27 cellular contexts compared by ENCODE assay signal in the genomic region with DNA sequence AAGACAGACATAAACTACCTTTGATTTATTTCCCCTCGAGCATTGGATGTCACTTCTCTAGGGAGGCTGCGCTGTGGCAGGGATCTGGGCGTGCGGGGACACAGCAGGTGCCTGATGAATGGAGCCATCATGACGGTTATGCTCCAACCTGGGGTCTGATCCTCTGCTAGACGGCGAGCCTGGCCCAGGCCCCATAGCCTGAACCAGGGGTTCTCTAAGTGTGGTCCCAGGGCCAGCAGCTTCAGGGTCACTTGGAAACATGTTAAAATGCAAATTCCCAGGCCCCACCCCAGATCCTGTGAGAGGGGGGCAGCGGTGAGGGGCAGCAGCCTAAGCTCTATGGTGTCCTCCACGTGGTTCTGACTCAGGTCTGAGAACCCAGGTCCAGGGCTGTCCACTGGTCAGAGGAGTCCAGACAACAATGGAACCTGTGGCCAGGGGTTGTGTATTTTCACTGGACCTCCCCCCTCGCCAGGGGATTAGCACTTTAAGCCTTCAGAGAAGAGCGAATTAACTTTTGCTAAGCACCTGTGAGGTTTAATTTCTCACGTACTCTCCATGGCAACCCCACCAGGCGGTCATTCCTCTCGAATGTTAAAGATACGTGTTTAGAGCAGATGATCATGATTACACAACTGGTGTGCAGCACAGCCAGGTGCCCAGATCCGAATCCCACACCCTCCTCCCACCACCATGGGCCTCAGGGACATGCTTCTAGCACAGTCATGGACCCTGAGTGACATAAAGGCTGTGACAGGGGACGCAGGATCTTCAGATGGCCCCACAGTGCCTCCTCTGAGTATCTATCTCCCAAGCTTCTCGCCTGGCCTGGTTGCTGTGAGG. TPM values are rescaled to one million over a fixed set of nuclear protein-coding genes. Genes with fewer than 3 reads are reported as not detected.
DNase-seq lines count a peak whose midpoint lies in the region; ATAC-seq, FAIRE-seq and TF ChIP-seq lines count a peak whose summit lies in the region.
"Had no signal": no experiment of that assay in that cellular context is flagged by ENCODE, and none has a peak within 500 bp of the region (broad histone marks: within the 10 kb centered on the region; RNA-seq: fewer than 3 reads in every experiment).

No MANE protein-coding gene starts in this region.

- POLR2A ChIA-PET in PC-3 (lab: Charles Lee; ENCODE audit: unreplicated experiment) = no interaction called here

- no TSS peak for BruUV-seq in PC-3 (replicated peaks; lab: Mats Ljungman, UMichigan)

- no peaks in the 10 kb centered on the region for H3K9me3 Mint-ChIP-seq in activated CD4-positive, alpha-beta T cell treated with anti-CD3 and anti-CD28 coated beads, Interleukin-2, amount 10 ng/mL, durations not matched to agents 24 days and 14 days
- H3K9me3 Mint-ChIP-seq in type B pancreatic cell = no peaks in the 10 kb centered on the region
- H3K9me3 Mint-ChIP-seq: activated naive CD8-positive, alpha-beta T cell treated with anti-CD3 and anti-CD28 coated beads, Interleukin-2, amount 10 ng/mL, durations not matched to agents 7 days and 5 days; activated T-helper 17 cell treated with anti-CD3 and anti-CD28 coated beads, Interleukin-2, amount 50 U/mL, for 72 hours had no signal

- no peak overlapping the region for H3K4me2 ChIP-seq in PC-3 (ENCODE audit: low read length)

- H2AFZ ChIP-seq in PC-3 (ENCODE audit: low read length) = no peak overlapping the region
- H2AFZ ChIP-seq: GM23248, PC-9 had no signal

- H3K4me1 ChIP-seq in PC-3 (ENCODE audit: insufficient read depth, low read length) = peaks cover 16% of the 10 kb centered on the region
- H3K4me1 ChIP-seq in kidney (ENCODE audit: control insufficient read depth in 1 of 2, insufficient read depth in 1 of 2, low read depth in 1 of 2, low read length in 2 of 2) = no peaks in the 10 kb centered on the region
- H3K4me1 ChIP-seq: gastrocnemius medialis had no signal

- no peak overlapping the region for H3K4me3 Mint-ChIP-seq in activated CD4-positive, alpha-beta T cell treated with anti-CD3 and anti-CD28 coated beads, Interleukin-2, amount 10 ng/mL, durations not matched to agents 24 days and 14 days
- peak overlapping the region; percentile 13 for H3K4me3 Mint-ChIP-seq in type B pancreatic cell
- H3K4me3 Mint-ChIP-seq: activated naive CD8-positive, alpha-beta T cell treated with anti-CD3 and anti-CD28 coated beads, Interleukin-2, amount 10 ng/mL, durations not matched to agents 7 days and 5 days had no signal

- TF ChIP-seq CTCF in PC-3 (conservative IDR thresholded peaks at IDR 0.05; ENCODE audit: low read depth, low read length) (no peak), kidney (IDR thresholded peaks at IDR 0.05; ENCODE audit: borderline replicate concordance, extremely low read depth, insufficient read depth) (no peak), type B pancreatic cell (conservative IDR thresholded peaks at IDR 0.05) (no peak)

- H3K4me1 Mint-ChIP-seq in activated CD4-positive, alpha-beta T cell treated with anti-CD3 and anti-CD28 coated beads, Interleukin-2, amount 10 ng/mL, durations not matched to agents 24 days and 14 days = no peaks in the 10 kb centered on the region
- peaks cover 6% of the 10 kb centered on the region for H3K4me1 Mint-ChIP-seq in type B pancreatic cell (ENCODE audit: unreplicated experiment)
- H3K4me1 Mint-ChIP-seq: activated naive CD8-positive, alpha-beta T cell treated with anti-CD3 and anti-CD28 coated beads, Interleukin-2, amount 10 ng/mL, durations not matched to agents 7 days and 5 days; activated T-helper 17 cell treated with anti-CD3 and anti-CD28 coated beads, Interleukin-2, amount 50 U/mL, for 72 hours had no signal

- peaks cover 13% of the 10 kb centered on the region for H3K79me2 ChIP-seq in PC-3 (ENCODE audit: low read length)

- FAIRE-seq in kidney (lab: Jason Lieb, UNC) = no peak
- FAIRE-seq: HTR-8/SVneo, islet of Langerhans had no signal

- H3K36me3 ChIP-seq in PC-3 (ENCODE audit: low read depth, low read length) = no peaks in the 10 kb centered on the region
- no peaks in the 10 kb centered on the region for H3K36me3 ChIP-seq in kidney (ENCODE audit: control insufficient read depth in 1 of 2, insufficient read depth in 2 of 2, low read length in 2 of 2)
- H3K36me3 ChIP-seq: brain microvascular endothelial cell, gastrocnemius medialis, SJCRH30 had no signal

- H3K27me3 ChIP-seq in PC-3 (ENCODE audit: low read length) = no peaks in the 10 kb centered on the region
- H3K27me3 ChIP-seq: SJCRH30 had no signal

- DNase-seq in activated CD4-positive, alpha-beta T cell treated with anti-CD3 and anti-CD28 coated beads, Interleukin-2, amount 10 ng/mL, durations not matched to agents 24 days and 14 days = no peak
- no peak for DNase-seq in activated CD4-positive, alpha-beta T cell treated with anti-CD3 and anti-CD28 coated beads, Interleukin-2, amount 50 U/mL, for 1 hour
- DNase-seq in PC-3 (no peak), kidney (peak; percentile 26), type B pancreatic cell (ENCODE audit: extremely low spot score, unreplicated experiment) (no peak), LoVo (ENCODE audit: low spot score) (no peak)
- DNase-seq: ACHN; activated CD4-positive, alpha-beta T cell treated with anti-CD3 and anti-CD28 coated beads for 48 hours; activated naive CD8-positive, alpha-beta T cell treated with anti-CD3 and anti-CD28 coated beads, Interleukin-2, amount 10 ng/mL, durations not matched to agents 7 days and 5 days; effector CD8-positive, alpha-beta T cell; gastrocnemius medialis; GM23248; Kasumi-1; mammary epithelial cell; NCI-H2029; NCI-H446; PC-9; right cardiac atrium; SJCRH30; T-helper 1 cell had no signal

- H3K9me2 ChIP-seq in PC-3 (replicated peaks; ENCODE audit: low read length) = no peaks in the 10 kb centered on the region

- H3K27ac Mint-ChIP-seq in activated CD4-positive, alpha-beta T cell treated with anti-CD3 and anti-CD28 coated beads, Interleukin-2, amount 10 ng/mL, durations not matched to agents 24 days and 14 days = peak overlapping the region; percentile 45
- H3K27ac Mint-ChIP-seq in type B pancreatic cell = peak overlapping the region; percentile 48
- H3K27ac Mint-ChIP-seq: activated naive CD8-positive, alpha-beta T cell treated with anti-CD3 and anti-CD28 coated beads, Interleukin-2, amount 10 ng/mL, durations not matched to agents 7 days and 5 days; activated T-helper 17 cell treated with anti-CD3 and anti-CD28 coated beads, Interleukin-2, amount 50 U/mL, for 72 hours had no signal

- no peaks in the 10 kb centered on the region; the same call in 1 of the 2 replicates for H4K20me1 ChIP-seq in PC-3 (ENCODE audit: low read length)

- no peaks in the 10 kb centered on the region for H3K9me3 ChIP-seq in PC-3 (ENCODE audit: low read length)
- H3K9me3 ChIP-seq in kidney (ENCODE audit: control insufficient read depth in 1 of 2, low read length in 2 of 2) = no peaks in the 10 kb centered on the region
- H3K9me3 ChIP-seq: gastrocnemius medialis, SJCRH30 had no signal

- intact Hi-C loops in activated CD4-positive, alpha-beta T cell treated with anti-CD3 and anti-CD28 coated beads, Interleukin-2, amount 10 ng/mL, durations not matched to agents 24 days and 14 days (cut with micrococcal nuclease) = no loop called here
- intact Hi-C loops in PC-3 (cut with micrococcal nuclease) = loop anchor here (5.0 kb wide), 1 partner anchor 38 kb away; no protein-coding TSS in a partner anchor
- intact Hi-C loops in kidney (cut with DNase I) = no loop called here

- H3K4me3 ChIP-seq in PC-3 (ENCODE audit: low read length) = no peak overlapping the region
- H3K4me3 ChIP-seq in kidney (ENCODE audit: low read length in 2 of 2) = no peak overlapping the region
- H3K4me3 ChIP-seq: gastrocnemius medialis, GM23248, SJCRH30 had no signal

- ATAC-seq in PC-3 (no peak), GM21381 (IDR thresholded peaks at IDR 0.05; ENCODE audit: unreplicated experiment) (no peak), HG02642 (IDR thresholded peaks at IDR 0.05; ENCODE audit: poor library complexity, unreplicated experiment) (no peak)
- ATAC-seq: activated T-helper 17 cell treated with anti-CD3 and anti-CD28 coated beads, Interleukin-2, amount 50 U/mL, for 72 hours; esophagus mucosa; gastrocnemius medialis; right cardiac atrium had no signal

- H3K27ac ChIP-seq in PC-3 (ENCODE audit: low read length) (0 out of 2 replicates have a peak overlapping the region, but pooled peaks have one; percentile 10), kidney (ENCODE audit: low read depth in 2 of 2, low read length in 2 of 2) (no peak overlapping the region)
- H3K27ac ChIP-seq: brain microvascular endothelial cell, gastrocnemius medialis, GM23248, PC-9, SJCRH30 had no signal

- H3F3A ChIP-seq in PC-3 (ENCODE audit: low read length, unreplicated experiment) = no peaks in the 10 kb centered on the region

- H3K9ac ChIP-seq in PC-3 (ENCODE audit: low read length) (no peak overlapping the region), kidney (ENCODE audit: low read length in 2 of 2) (no peak overlapping the region)
- H3K9ac ChIP-seq: GM23248 had no signal

- peaks cover 51% of the 10 kb centered on the region for H3K27me3 Mint-ChIP-seq in activated CD4-positive, alpha-beta T cell treated with anti-CD3 and anti-CD28 coated beads, Interleukin-2, amount 10 ng/mL, durations not matched to agents 24 days and 14 days
- H3K27me3 Mint-ChIP-seq in type B pancreatic cell = peaks cover 45% of the 10 kb centered on the region

- H3K36me3 Mint-ChIP-seq in activated CD4-positive, alpha-beta T cell treated with anti-CD3 and anti-CD28 coated beads, Interleukin-2, amount 10 ng/mL, durations not matched to agents 24 days and 14 days (ENCODE audit: low read depth) = no peaks in the 10 kb centered on the region
- no peaks in the 10 kb centered on the region for H3K36me3 Mint-ChIP-seq in type B pancreatic cell
- H3K36me3 Mint-ChIP-seq: activated naive CD8-positive, alpha-beta T cell treated with anti-CD3 and anti-CD28 coated beads, Interleukin-2, amount 10 ng/mL, durations not matched to agents 7 days and 5 days had no signal

- CTCF ChIA-PET in PC-3 (lab: Charles Lee) = no interaction called here

RNA-seq across cellular contexts. Expression of a gene that starts 1.6 kb away (rescaled TPM):
- 0.07 and 0.31 TPM in 2 replicates for total RNA-seq in activated CD4-positive, alpha-beta T cell treated with anti-CD3 and anti-CD28 coated beads, Interleukin-2, amount 10 ng/mL, durations not matched to agents 24 days and 14 days
- total RNA-seq in PC-3 (2014; rRNA removed) = 21.5 and 30.5 TPM in 2 replicates
- 0.94 TPM for total RNA-seq in kidney
- polyA plus RNA-seq in kidney (ENCODE audit: insufficient read depth, low read depth, low replicate concordance) = 0.90 TPM
- 15.7 and 31.4 TPM in 2 replicates for total RNA-seq in type B pancreatic cell (ENCODE audit: low replicate concordance)
- total RNA-seq: activated T-helper 17 cell treated with anti-CD3 and anti-CD28 coated beads, Interleukin-2, amount 50 U/mL, for 72 hours had no signal
